In genomic region chr5:65562731-65563701, GRCh38 we compare ENCODE assay signal across 8 cellular contexts. TPM values are rescaled to one million over a fixed set of nuclear protein-coding genes. Genes with fewer than 3 reads are reported as not detected.
A peak's percentile ranks its signal among the peaks of the same experiment; 100 is the strongest.
DNase-seq lines count a peak whose midpoint lies in the region; ATAC-seq and TF ChIP-seq lines count a peak whose summit lies in the region.

Gene CENPK, minus strand, starts transcription at chr5:65563168. Its CDS starts 8,261 bp downstream, at chr5:65554907.
Gene PPWD1, plus strand, starts transcription at chr5:65563296. Its CDS starts 15 bp downstream, at chr5:65563311.

- no peaks in the 10 kb centered on the region for H3K9me3 Mint-ChIP-seq in activated CD4-positive, alpha-beta memory T cell treated with anti-CD3 and anti-CD28 coated beads for 36 hours

- peaks cover 33% of the 10 kb centered on the region for H3K36me3 Mint-ChIP-seq in activated CD4-positive, alpha-beta memory T cell treated with anti-CD3 and anti-CD28 coated beads for 36 hours

- ATAC-seq in GM19438 (IDR thresholded peaks at IDR 0.05; ENCODE audit: low read depth, unreplicated experiment) (peak; percentile 98), HG03575 (IDR thresholded peaks at IDR 0.05; ENCODE audit: extremely low read depth, insufficient number of reproducible peaks, low FRiP score, unreplicated experiment) (peak; percentile 93), right lobe of liver (peak; percentile 99 to 100 (median 100))

- H3K36me3 ChIP-seq in duodenal mucosa (ENCODE audit: control insufficient read depth in 1 of 2, insufficient read depth in 2 of 2, low read length in 2 of 2) (no peaks in the 10 kb centered on the region), right lobe of liver (no peaks in the 10 kb centered on the region)

- TF ChIP-seq CTCF in right lobe of liver (IDR thresholded peaks at IDR 0.05) = no peak

- DNase-seq in CD1c-positive myeloid dendritic cell (ENCODE audit: extremely low spot score) (peak; percentile 98), NCI-H82 treated with DMSO at 0.1 percent for 48 hours (lab: John Stamatoyannopoulos, UW; ENCODE audit: unreplicated experiment) (peak; percentile 83), right lobe of liver (peak; percentile 95 to 97 (median 96))
- DNase-seq in activated CD4-positive, alpha-beta memory T cell treated with anti-CD3 and anti-CD28 coated beads for 36 hours = peak; percentile 98
- peak; percentile 90 to 93 for DNase-seq in stimulated activated CD4-positive, alpha-beta T cell treated with anti-CD3 and anti-CD28 coated beads, Interleukin-4, amount 100 ng/mL, for 4 hours

- H3K27me3 ChIP-seq in duodenal mucosa (ENCODE audit: control insufficient read depth in 1 of 2, insufficient read depth in 2 of 2, low read length in 2 of 2) (no peaks in the 10 kb centered on the region), right lobe of liver (no peaks in the 10 kb centered on the region)

- peak within 1 kb of the TSS; percentile 83 to 99 for H3K9ac ChIP-seq in duodenal mucosa (ENCODE audit: low read depth in 1 of 2, low read length in 2 of 2)

- H3K4me1 ChIP-seq in duodenal mucosa (ENCODE audit: control insufficient read depth in 1 of 2, insufficient read depth in 2 of 2, low read length in 2 of 2) = peaks cover 9 to 22% of the 10 kb centered on the region in 2 donors
- H3K4me1 ChIP-seq in right lobe of liver = peaks cover 0 to 22% (median 3%) of the 10 kb centered on the region in 4 donors

- H3K4me3 Mint-ChIP-seq in activated CD4-positive, alpha-beta memory T cell treated with anti-CD3 and anti-CD28 coated beads for 36 hours = peak within 1 kb of the TSS; percentile 92

- H3K4me1 Mint-ChIP-seq in activated CD4-positive, alpha-beta memory T cell treated with anti-CD3 and anti-CD28 coated beads for 36 hours (ENCODE audit: low read depth) = peaks cover 45% of the 10 kb centered on the region

- POLR2A ChIA-PET in activated CD4-positive, alpha-beta memory T cell treated with anti-CD3 and anti-CD28 coated beads for 36 hours (lab: Charles Lee) = interaction anchor here (0.7 to 3.6 kb wide), 9 partner anchors 9 to 582 kb away, joined by 3 to 19 read pairs (median 4); partner anchors contain the start of genes ADAMTS6, NLN, SGTB and SHLD3

- WGBS in right lobe of liver (ENCODE audit: insufficient coverage, low coverage, low lambda C conversion rate, missing lambda C conversion rate) = 0% methylated on average over 49 of the region's 54 CpGs

- no peaks in the 10 kb centered on the region for H3K27me3 Mint-ChIP-seq in activated CD4-positive, alpha-beta memory T cell treated with anti-CD3 and anti-CD28 coated beads for 36 hours

- H3K27ac Mint-ChIP-seq in activated CD4-positive, alpha-beta memory T cell treated with anti-CD3 and anti-CD28 coated beads for 36 hours = peak within 1 kb of the TSS; percentile 93

- TF ChIP-seq POLR2A in right lobe of liver (IDR thresholded peaks at IDR 0.05) = peak; percentile 65

- H3K9me3 ChIP-seq in duodenal mucosa (ENCODE audit: control insufficient read depth in 1 of 2, low read length in 2 of 2) = no peaks in the 10 kb centered on the region
- H3K9me3 ChIP-seq in right lobe of liver = no peaks in the 10 kb centered on the region

- H3K4me3 ChIP-seq in duodenal mucosa (ENCODE audit: low read depth in 1 of 2, low read length in 2 of 2) (peak within 1 kb of the TSS; percentile 95 to 100), right lobe of liver (peak within 1 kb of the TSS; percentile 66 to 76 (median 73))

- H3K27ac ChIP-seq in duodenal mucosa (ENCODE audit: low read depth, low read length) (peak within 1 kb of the TSS; percentile 88), right lobe of liver (peak within 1 kb of the TSS; percentile 66 to 78 (median 74))

- CTCF ChIA-PET in activated CD4-positive, alpha-beta memory T cell treated with anti-CD3 and anti-CD28 coated beads for 36 hours (lab: Charles Lee) = interaction anchor here (0.9 to 2.4 kb wide), 4 partner anchors 9 to 781 kb away, joined by 3 to 12 read pairs (median 4); no protein-coding TSS in a partner anchor

- intact Hi-C loops in activated CD4-positive, alpha-beta memory T cell treated with anti-CD3 and anti-CD28 coated beads for 36 hours (cut with micrococcal nuclease) = loop anchor here (1.0 to 5.0 kb wide), 6 partner anchors 61 to 581 kb away; partner anchors contain the start of genes ERBIN, NLN, SGTB and SREK1
- intact Hi-C loops in right lobe of liver (cut with DNase I) = no loop called here

RNA-seq across cellular contexts. Expression of gene CENPK, which starts in this region (rescaled TPM):
- total RNA-seq in activated CD4-positive, alpha-beta memory T cell treated with anti-CD3 and anti-CD28 coated beads for 36 hours = 10 to 100 TPM; 79.7 to 87.5 TPM
- 1 to 10 TPM in 3 of 6 experiments, under 1 TPM in 3; 0.33 to 4.3 (median 1.5) TPM for total RNA-seq in right lobe of liver

RNA-seq across cellular contexts. Expression of gene PPWD1, which starts in this region (rescaled TPM):
- 10 to 100 TPM; 38.0 to 42.2 TPM for total RNA-seq in activated CD4-positive, alpha-beta memory T cell treated with anti-CD3 and anti-CD28 coated beads for 36 hours
- total RNA-seq in right lobe of liver = 10 to 100 TPM; 11.4 to 24.0 (median 12.3) TPM

Comparison
In these comparisons a context has a peak if more than half of its experiments do, and no peak if none do; other contexts are left out.
1. Peak in every context shown above with its lines: DNase-seq, ATAC-seq, H3K4me3 ChIP-seq and H3K27ac ChIP-seq.
2. RNA of gene CENPK (total RNA-seq): 79.7 to 87.5 TPM in activated CD4-positive, alpha-beta memory T cell treated with anti-CD3 and anti-CD28 coated beads for 36 hours; 0.33 to 4.3 TPM in right lobe of liver; every median in the first group is over 10 times any median in the second.